ENCODE assay signal across 8 cellular contexts in the genomic region with DNA sequence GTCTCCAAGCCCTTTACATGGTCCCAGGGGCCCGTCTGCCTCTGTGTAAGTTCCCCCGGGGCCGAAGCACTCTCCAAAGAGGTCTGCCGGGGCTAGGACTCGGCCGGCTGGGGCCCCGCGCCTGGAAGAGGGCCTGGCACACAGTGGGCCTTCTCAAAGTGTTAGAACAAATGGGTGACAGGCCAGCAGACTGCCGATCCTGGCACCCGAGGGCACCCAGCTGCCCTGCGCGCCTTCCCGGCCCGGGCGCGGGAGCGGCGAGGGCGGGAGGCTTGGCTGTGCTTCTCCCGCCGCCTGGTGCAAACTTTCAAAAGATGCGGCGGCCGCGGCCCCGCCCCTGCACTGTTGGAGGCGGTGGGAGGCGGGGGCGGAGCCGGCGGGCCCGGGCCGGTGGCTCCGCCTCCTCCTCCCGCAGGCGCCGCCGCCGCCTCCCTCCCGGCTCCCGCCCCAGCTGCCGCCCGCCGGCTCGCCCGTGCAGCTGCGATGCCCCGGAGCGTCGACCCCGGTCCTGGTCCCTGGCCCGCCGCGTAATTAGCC. TPM values are rescaled to one million over a fixed set of nuclear protein-coding genes. Genes with fewer than 3 reads are reported as not detected.
DNase-seq lines count a peak whose midpoint lies in the region; ATAC-seq and TF ChIP-seq lines count a peak whose summit lies in the region.

A gene with protein sequence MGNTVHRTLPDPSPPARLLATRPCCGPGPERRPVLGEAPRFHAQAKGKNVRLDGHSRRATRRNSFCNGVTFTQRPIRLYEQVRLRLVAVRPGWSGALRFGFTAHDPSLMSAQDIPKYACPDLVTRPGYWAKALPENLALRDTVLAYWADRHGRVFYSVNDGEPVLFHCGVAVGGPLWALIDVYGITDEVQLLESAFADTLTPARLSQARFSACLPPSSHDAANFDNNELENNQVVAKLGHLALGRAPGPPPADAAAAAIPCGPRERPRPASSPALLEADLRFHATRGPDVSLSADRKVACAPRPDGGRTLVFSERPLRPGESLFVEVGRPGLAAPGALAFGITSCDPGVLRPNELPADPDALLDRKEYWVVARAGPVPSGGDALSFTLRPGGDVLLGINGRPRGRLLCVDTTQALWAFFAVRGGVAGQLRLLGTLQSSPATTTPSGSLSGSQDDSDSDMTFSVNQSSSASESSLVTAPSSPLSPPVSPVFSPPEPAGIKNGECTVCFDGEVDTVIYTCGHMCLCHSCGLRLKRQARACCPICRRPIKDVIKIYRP (plus strand): TSS at position 442 of the 537 bp plus-strand sequence. CDS start 144 bp downstream, outside the sequence.

- H3K4me2 ChIP-seq in HCT116 (ENCODE audit: low read length): peak within 1 kb of the TSS; percentile 96

- BruUV-seq in HCT116 (replicated peaks; lab: Mats Ljungman, UMichigan): no TSS peak

- H3K79me2 ChIP-seq in HCT116 (ENCODE audit: insufficient read depth, low read length): no peaks in the 10 kb centered on the region

- intact Hi-C loops in HCT116 (cut with micrococcal nuclease): no loop called here
- intact Hi-C loops in lower leg skin (cut with DNase I; ENCODE audit: low total_unique reads): no loop called here

- peak; percentile 21; the same call in 1 of the 2 replicates for TF ChIP-seq RAD21 in HCT116 (IDR thresholded peaks at IDR 0.05; ENCODE audit: low read depth)

- H3K36me3 Mint-ChIP-seq in activated CD4-positive, alpha-beta T cell treated with anti-CD3 and anti-CD28 coated beads, Interleukin-2, amount 10 ng/mL, durations not matched to agents 7 days and 5 days (ENCODE audit: low read depth): no peaks in the 10 kb centered on the region

- peaks cover 19 to 28% of the 10 kb centered on the region in 2 experiments for H3K4me1 ChIP-seq in HCT116 (ENCODE audit: control insufficient read depth in 1 of 2, insufficient read depth in 2 of 2, low read length in 2 of 2)
- peaks cover 2% of the 10 kb centered on the region for H3K4me1 ChIP-seq in effector memory CD4-positive, alpha-beta T cell (ENCODE audit: control insufficient read depth, insufficient read depth, low read length, poor library complexity, severe bottlenecking)

- H3K9me2 ChIP-seq in HCT116 (ENCODE audit: insufficient read depth): no peaks in the 10 kb centered on the region

- no peaks in the 10 kb centered on the region for H3K9me3 ChIP-seq in HCT116 (ENCODE audit: control insufficient read depth in 1 of 2, insufficient read depth in 1 of 2, low read depth in 1 of 2, low read length in 2 of 2)
- no peaks in the 10 kb centered on the region for H3K9me3 ChIP-seq in effector memory CD4-positive, alpha-beta T cell (ENCODE audit: control insufficient read depth, low read length)

- 0 to 3% methylated on average over 15 to 26 of the region's 54 CpGs for WGBS in lower leg skin, 2 donors

- H4K20me1 ChIP-seq in HCT116 (ENCODE audit: insufficient read depth): no peaks in the 10 kb centered on the region

- peak within 1 kb of the TSS; percentile 32 for H3K27ac Mint-ChIP-seq in activated CD4-positive, alpha-beta T cell treated with anti-CD3 and anti-CD28 coated beads, Interleukin-2, amount 10 ng/mL, durations not matched to agents 7 days and 5 days

- POLR2A ChIA-PET in HCT116 (lab: Charles Lee): no interaction called here
- POLR2A ChIA-PET in activated CD4-positive, alpha-beta T cell treated with anti-CD3 and anti-CD28 coated beads, Interleukin-2, amount 10 ng/mL, durations not matched to agents 7 days and 5 days (lab: Charles Lee): interaction anchor here (0.7 kb wide), 1 partner anchor 527 kb away, joined by 3 read pairs; no protein-coding TSS in a partner anchor

- TF ChIP-seq POLR2A in HCT116 (IDR thresholded peaks at IDR 0.05; ENCODE audit: borderline replicate concordance, extremely low read depth, insufficient read depth, insufficient read length) (no peak), lower leg skin (IDR thresholded peaks at IDR 0.05) (no peak)

- DNase-seq in DMS 273 treated with DMSO at 0.1 percent for 48 hours (lab: John Stamatoyannopoulos, UW): peak; percentile 46
- DNase-seq in HCT116 (ENCODE audit: low read depth, low spot score): peak; percentile 26
- DNase-seq in NCI-H2171 (lab: John Stamatoyannopoulos, UW): peak; percentile 74
- DNase-seq in activated CD4-positive, alpha-beta T cell treated with anti-CD3 and anti-CD28 coated beads, Interleukin-2, amount 10 ng/mL, durations not matched to agents 7 days and 5 days: peak; percentile 78
- peak; percentile 6 to 15 (median 8) for DNase-seq in effector memory CD4-positive, alpha-beta T cell
- peak in 1 of 2 donors; percentile 40 for DNase-seq in lower leg skin (ENCODE audit: low spot score in 2 of 2)
- peak; percentile 27 to 46 for DNase-seq in stimulated activated CD4-positive, alpha-beta T cell treated with anti-CD3 and anti-CD28 coated beads, Interleukin-4, amount 100 ng/mL, for 4 hours

- H3K4me3 ChIP-seq in HCT116 (replicated peaks in 1 of 2; ENCODE audit: low read depth in 1 of 2, low read length in 2 of 2) (peak within 1 kb of the TSS; percentile 58 to 75), lower leg skin (ENCODE audit: low read depth, poor library complexity, severe bottlenecking) (peak within 1 kb of the TSS; percentile 52)
- H3K4me3 ChIP-seq in effector memory CD4-positive, alpha-beta T cell (ENCODE audit: insufficient read depth, low read depth, low read length, poor library complexity, severe bottlenecking): peak within 1 kb of the TSS; percentile 49

- peak within 1 kb of the TSS; percentile 40; the same call in 1 of the 2 replicates for H3K27ac ChIP-seq in HCT116 (ENCODE audit: low read depth, low read length)
- H3K27ac ChIP-seq in effector memory CD4-positive, alpha-beta T cell (ENCODE audit: insufficient read depth, low read length, poor library complexity, severe bottlenecking): no peak within 1 kb of the TSS

- peaks cover 54% of the 10 kb centered on the region for H3K27me3 Mint-ChIP-seq in activated CD4-positive, alpha-beta T cell treated with anti-CD3 and anti-CD28 coated beads, Interleukin-2, amount 10 ng/mL, durations not matched to agents 7 days and 5 days

- peaks cover 17% of the 10 kb centered on the region for H3K4me1 Mint-ChIP-seq in activated CD4-positive, alpha-beta T cell treated with anti-CD3 and anti-CD28 coated beads, Interleukin-2, amount 10 ng/mL, durations not matched to agents 7 days and 5 days

- no peaks in the 10 kb centered on the region for H3K27me3 ChIP-seq in HCT116 (ENCODE audit: insufficient read depth, low read length)
- no peaks in the 10 kb centered on the region for H3K27me3 ChIP-seq in effector memory CD4-positive, alpha-beta T cell (replicated peaks; ENCODE audit: control insufficient read depth, insufficient read depth, low read length, poor library complexity, severe bottlenecking)

- ATAC-seq in HCT116 (peak; percentile 89), HG03097 (IDR thresholded peaks at IDR 0.05; ENCODE audit: low FRiP score, unreplicated experiment) (no peak)

- no peaks in the 10 kb centered on the region for H3K9me3 Mint-ChIP-seq in activated CD4-positive, alpha-beta T cell treated with anti-CD3 and anti-CD28 coated beads, Interleukin-2, amount 10 ng/mL, durations not matched to agents 7 days and 5 days

- no peaks in the 10 kb centered on the region for H3K36me3 ChIP-seq in HCT116 (ENCODE audit: control insufficient read depth in 1 of 2, insufficient read depth in 2 of 2, low read length in 2 of 2)
- no peaks in the 10 kb centered on the region for H3K36me3 ChIP-seq in effector memory CD4-positive, alpha-beta T cell (ENCODE audit: control insufficient read depth, insufficient read depth, low read length)

- no peak for TF ChIP-seq CTCF in HCT116 (IDR thresholded peaks at IDR 0.05 in 2 of 3, conservative IDR thresholded peaks at IDR 0.05 in 1 of 3; ENCODE audit: borderline replicate concordance in 1 of 3, insufficient read depth in 1 of 3, low read depth in 2 of 3, low read length in 2 of 3)
- TF ChIP-seq CTCF in lower leg skin (IDR thresholded peaks at IDR 0.05): no peak

- peak within 1 kb of the TSS; percentile 72 for H3K9ac ChIP-seq in HCT116 (ENCODE audit: low read length)

- RAD21 ChIA-PET in HCT116 (lab: Charles Lee; ENCODE audit: low non-redundant PET in 1 of 2, low total read pairs in 2 of 2, uncharacterized antibody in 2 of 2, unreplicated experiment in 2 of 2): no interaction called here

- CTCF ChIA-PET in HCT116 (lab: Charles Lee): interaction anchor here (1.3 kb wide), 1 partner anchor 188 kb away, joined by 3 read pairs; no protein-coding TSS in a partner anchor
- CTCF ChIA-PET in activated CD4-positive, alpha-beta T cell treated with anti-CD3 and anti-CD28 coated beads, Interleukin-2, amount 10 ng/mL, durations not matched to agents 7 days and 5 days (lab: Charles Lee): interaction anchor here (1.0 kb wide), 1 partner anchor 27 kb away, joined by 4 read pairs; no protein-coding TSS in a partner anchor

- peak within 1 kb of the TSS; percentile 63 for H3K4me3 Mint-ChIP-seq in activated CD4-positive, alpha-beta T cell treated with anti-CD3 and anti-CD28 coated beads, Interleukin-2, amount 10 ng/mL, durations not matched to agents 7 days and 5 days

- H2AFZ ChIP-seq in HCT116 (ENCODE audit: low read depth, low read length, poor library complexity, severe bottlenecking): peak within 1 kb of the TSS; percentile 96

TF ChIP-seq in HCT116, 20 proteins besides CTCF, POLR2A, EP300 and RAD21:
- TF ChIP-seq, protein P1, sequence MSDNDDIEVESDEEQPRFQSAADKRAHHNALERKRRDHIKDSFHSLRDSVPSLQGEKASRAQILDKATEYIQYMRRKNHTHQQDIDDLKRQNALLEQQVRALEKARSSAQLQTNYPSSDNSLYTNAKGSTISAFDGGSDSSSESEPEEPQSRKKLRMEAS (IDR thresholded peaks at IDR 0.05): peak; percentile 53; the same call in 1 of the 2 replicates
- TF ChIP-seq YY1 (IDR thresholded peaks at IDR 0.05; ENCODE audit: extremely low read depth, insufficient replicate concordance, low read depth, low read length) (no peak), POLR2AphosphoS5 (IDR thresholded peaks at IDR 0.05; ENCODE audit: low read depth, low read length) (peak; percentile 69), TCF7L2 (IDR thresholded peaks at IDR 0.05; ENCODE audit: borderline replicate concordance, extremely low read depth, insufficient read depth, insufficient read length) (peak; percentile 86), EGR1 (IDR thresholded peaks at IDR 0.05; ENCODE audit: low read depth) (peak; percentile 78), ZFX (IDR thresholded peaks at IDR 0.05) (peak; percentile 32; the same call in 1 of the 2 replicates)

RNA-seq across cellular contexts. Expression of the gene that starts here (rescaled TPM):
- total RNA-seq in HCT116 (2021; ENCODE audit: unreplicated experiment) (5.8 TPM), lower leg skin (10 to 100 TPM; 12.5 to 34.8 (median 20.9) TPM)
- 4.4 and 6.1 TPM in 2 replicates for polyA plus RNA-seq in HCT116 (2012)
- 1 to 10 TPM; 7.8 to 8.7 TPM for total RNA-seq in activated CD4-positive, alpha-beta T cell treated with anti-CD3 and anti-CD28 coated beads, Interleukin-2, amount 10 ng/mL, durations not matched to agents 7 days and 5 days
